In the genomic region with DNA sequence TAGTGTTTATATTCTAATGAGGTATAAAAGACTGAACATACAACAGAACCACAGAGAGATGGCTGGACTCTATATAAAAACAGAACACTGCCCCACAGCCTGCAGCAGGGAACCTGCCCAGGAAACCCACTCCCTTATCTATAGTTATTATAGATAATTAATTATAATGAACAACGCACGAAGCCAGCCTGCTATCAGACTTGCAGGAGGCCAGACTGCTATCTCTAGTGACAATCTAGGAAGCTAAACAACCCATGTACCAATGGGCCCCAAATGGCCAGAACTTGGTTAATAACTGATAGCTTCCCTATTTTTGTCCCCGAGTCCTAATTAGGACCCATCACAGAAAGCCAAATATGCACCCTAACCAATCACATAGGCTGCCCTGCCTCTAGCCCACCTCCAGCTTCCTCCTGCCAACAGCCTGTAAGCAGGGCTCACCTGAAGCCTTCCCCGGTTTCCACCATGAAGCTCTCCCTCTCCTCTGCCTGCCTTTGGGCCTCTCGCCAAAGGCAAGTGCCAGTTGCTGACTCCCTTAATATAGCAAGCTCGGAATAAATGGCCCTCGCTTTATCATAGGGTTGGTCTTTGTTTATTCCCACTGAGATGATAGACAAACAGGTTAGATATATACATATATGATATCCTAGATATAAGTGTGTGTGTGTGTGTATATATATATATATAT, we compare ENCODE assay signal across 25 cellular contexts.
"Had no signal": no experiment of that assay in that cellular context is flagged by ENCODE, and none has a peak within 500 bp of the region (broad histone marks: within the 10 kb centered on the region; RNA-seq: fewer than 3 reads in every experiment).

No MANE protein-coding gene starts in this region.

- H3K27me3 ChIP-seq: SJCRH30 had no signal

- H3K9me3 ChIP-seq: SJCRH30 had no signal

- H3K27me3 Mint-ChIP-seq: activated naive CD4-positive, alpha-beta T cell treated with anti-CD3 and anti-CD28 coated beads, Interleukin-2, amount 50 U/mL, for 24 hours; IgD-negative memory B cell had no signal

- H3K9me3 Mint-ChIP-seq: activated naive CD4-positive, alpha-beta T cell treated with anti-CD3 and anti-CD28 coated beads, Interleukin-2, amount 50 U/mL, for 24 hours; central memory CD8-positive, alpha-beta T cell; T-helper 1 cell treated with Interleukin-12 subunit alpha and Interleukin-12 subunit beta and Interleukin-4 antibody, amounts not matched to agents 30 μg/mL and 1 μg/mL, for 36 hours had no signal

- H3K36me3 Mint-ChIP-seq: activated naive CD4-positive, alpha-beta T cell treated with anti-CD3 and anti-CD28 coated beads, Interleukin-2, amount 50 U/mL, for 24 hours had no signal

- H3K36me3 ChIP-seq: SJCRH30 had no signal

- ATAC-seq: activated CD4-positive, CD25-positive, alpha-beta regulatory T cell treated with anti-CD3 and anti-CD28 coated beads, Interleukin-2, amount 50 U/mL, for 24 hours; activated CD8-positive, alpha-beta T cell treated with anti-CD3 and anti-CD28 coated beads, Interleukin-2, amount 10 ng/mL, durations not matched to agents 7 days and 5 days; Panc1; Right ventricle myocardium inferior had no signal

- DNase-seq: activated CD4-positive, alpha-beta T cell treated with anti-CD3 and anti-CD28 coated beads for 4 hours; activated CD8-positive, alpha-beta memory T cell treated with anti-CD3 and anti-CD28 coated beads, Interleukin-2, amount 50 U/mL, for 48 hours; activated CD8-positive, alpha-beta T cell treated with anti-CD3 and anti-CD28 coated beads, Interleukin-2, amount 10 ng/mL, durations not matched to agents 7 days and 5 days; activated effector memory CD4-positive, alpha-beta T cell treated with Interleukin-2 at 50 U/mL for 16 hours; activated naive CD4-positive, alpha-beta T cell; activated T-cell treated with anti-CD3 and anti-CD28 coated beads, Interleukin-2, amount 50 U/mL, for 1 hour; aorta; KG1; NCI-H1048; NCI-H1417 treated with DMSO at 0.1 percent for 48 hours; NCI-H187 treated with DMSO at 0.1 percent for 48 hours; NCI-H2081 treated with DMSO at 0.1 percent for 48 hours; NCI-H524 treated with DMSO at 0.1 percent for 48 hours; NCI-H748 treated with DMSO at 0.1 percent for 48 hours; NK-92 treated with Interleukin-12 subunit alpha and Interleukin-12 subunit beta, amount 100 ng/mL, for 24 hours; OCI-M1; RPMI8226; SJCRH30 had no signal

- H3K4me3 ChIP-seq: SJCRH30 had no signal

- H3K27ac Mint-ChIP-seq: activated CD8-positive, alpha-beta T cell treated with anti-CD3 and anti-CD28 coated beads, Interleukin-2, amount 10 ng/mL, durations not matched to agents 7 days and 5 days; IgD-negative memory B cell; T-helper 1 cell treated with Interleukin-12 subunit alpha and Interleukin-12 subunit beta and Interleukin-4 antibody, amounts not matched to agents 30 μg/mL and 1 μg/mL, for 36 hours had no signal

- H3K27ac ChIP-seq: SJCRH30 had no signal

- H3K4me3 Mint-ChIP-seq: activated CD8-positive, alpha-beta T cell treated with anti-CD3 and anti-CD28 coated beads, Interleukin-2, amount 10 ng/mL, durations not matched to agents 7 days and 5 days; activated naive CD4-positive, alpha-beta T cell treated with anti-CD3 and anti-CD28 coated beads, Interleukin-2, amount 50 U/mL, for 24 hours; central memory CD8-positive, alpha-beta T cell; IgD-negative memory B cell; T-helper 1 cell treated with Interleukin-12 subunit alpha and Interleukin-12 subunit beta and Interleukin-4 antibody, amounts not matched to agents 30 μg/mL and 1 μg/mL, for 36 hours had no signal
